15 cellular contexts compared by ENCODE assay signal in genomic region chr5:2883771-2884170, GRCh38.
DNase-seq lines count a peak whose midpoint lies in the region; ATAC-seq and TF ChIP-seq lines count a peak whose summit lies in the region.
"Had no signal": no experiment of that assay in that cellular context is flagged by ENCODE, and none has a peak within 500 bp of the region (broad histone marks: within the 10 kb centered on the region; RNA-seq: fewer than 3 reads in every experiment).

No MANE protein-coding gene starts in this region.

- no peak for TF ChIP-seq EP300 in sigmoid colon (IDR thresholded peaks at IDR 0.05)

- peak overlapping the region; percentile 52 for H3K27ac Mint-ChIP-seq in neural crest cell (ENCODE audit: unreplicated experiment)
- H3K27ac Mint-ChIP-seq: B cell; CD4-positive, alpha-beta T cell had no signal

- no peaks in the 10 kb centered on the region for H3K36me3 ChIP-seq in sigmoid colon

- intact Hi-C loops in cardiac septum (cut with DNase I) (no loop called here), Right ventricle myocardium superior (cut with DNase I) (no loop called here), sigmoid colon (cut with DNase I) (no loop called here)

- TF ChIP-seq CTCF in neural crest cell (conservative IDR thresholded peaks at IDR 0.05) (no peak), sigmoid colon (IDR thresholded peaks at IDR 0.05) (no peak), GM20000 (IDR thresholded peaks at IDR 0.05; ENCODE audit: extremely low read depth, missing control alignments) (no peak)

- H3K4me1 Mint-ChIP-seq in neural crest cell: peaks cover 6% of the 10 kb centered on the region
- H3K4me1 Mint-ChIP-seq: B cell had no signal

- no peak for TF ChIP-seq POLR2A in sigmoid colon (IDR thresholded peaks at IDR 0.05)

- DNase-seq in cardiac septum (ENCODE audit: low spot score) (peak; percentile 38), Right ventricle myocardium superior (no peak), neural crest cell (ENCODE audit: low read depth, low spot score) (no peak), sigmoid colon (peak; percentile 10), NCI-H1092 treated with DMSO at 0.1 percent for 48 hours (lab: John Stamatoyannopoulos, UW) (no peak), GM20000 (ENCODE audit: low spot score) (no peak)
- DNase-seq: ACHN; C1 segment of cervical spinal cord; Calu3; CD4-positive, alpha-beta T cell; DMS 273 treated with DMSO at 0.1 percent for 48 hours; GOT3; H9 had no signal

- H3K9me3 ChIP-seq in sigmoid colon: peaks cover 0 to 7% (median 3%) of the 10 kb centered on the region in 4 donors

- ATAC-seq in Right ventricle myocardium superior (ENCODE audit: poor library complexity): no peak
- no peak for ATAC-seq in GM18907 (IDR thresholded peaks at IDR 0.05; ENCODE audit: unreplicated experiment)

- 90 to 91% methylated on average over 8 of the region's 8 CpGs for WGBS in sigmoid colon, 2 donors

- H3K4me3 ChIP-seq in sigmoid colon: no peak overlapping the region

- H3K4me1 ChIP-seq in sigmoid colon: no peaks in the 10 kb centered on the region

- peaks cover 24% of the 10 kb centered on the region for H3K9me3 Mint-ChIP-seq in neural crest cell

- H3K27me3 ChIP-seq in sigmoid colon: peaks cover 0 to 4% (median 0%) of the 10 kb centered on the region in 3 donors

- no peak overlapping the region for H3K27ac ChIP-seq in sigmoid colon

- H3K27me3 Mint-ChIP-seq in neural crest cell (ENCODE audit: low read depth): no peaks in the 10 kb centered on the region
- H3K27me3 Mint-ChIP-seq: B cell; CD4-positive, alpha-beta T cell had no signal

- H3K36me3 Mint-ChIP-seq in neural crest cell (ENCODE audit: low read depth): peaks cover 10% of the 10 kb centered on the region

- no peak overlapping the region for H3K4me3 Mint-ChIP-seq in neural crest cell
- H3K4me3 Mint-ChIP-seq: B cell; CD4-positive, alpha-beta T cell; H9 had no signal

Comparison
In these comparisons a context has a peak if more than half of its experiments do, and no peak if none do; other contexts are left out.
1. DNase-seq: peak in cardiac septum (single experiment) and sigmoid colon (single experiment); none in Right ventricle myocardium superior (single experiment), neural crest cell (single experiment), NCI-H1092 treated with DMSO at 0.1 percent for 48 hours (single experiment) and GM20000 (single experiment).